Comparison of ENCODE assay signal across 23 cellular contexts in the genomic region with DNA sequence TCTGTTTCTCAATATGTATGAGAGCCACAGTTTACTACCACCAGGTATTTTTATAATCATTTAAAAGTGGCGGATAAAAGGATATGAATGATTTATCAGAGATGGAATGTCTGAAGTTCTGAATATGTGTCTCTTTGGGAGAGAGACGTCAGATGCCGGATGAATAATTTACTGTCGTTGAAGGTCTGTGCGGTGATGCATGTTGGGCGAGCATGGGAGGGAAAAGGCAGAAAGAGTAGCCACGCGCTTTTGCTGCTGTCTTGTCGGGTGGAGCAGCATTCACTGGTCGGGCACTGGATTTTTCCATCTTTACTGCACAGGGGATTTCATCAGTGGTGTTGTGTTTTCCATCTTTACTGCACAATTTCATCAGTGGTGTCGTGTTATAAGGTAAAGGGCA.
DNase-seq lines count a peak whose midpoint lies in the region; ATAC-seq, FAIRE-seq and TF ChIP-seq lines count a peak whose summit lies in the region.
"Had no signal": no experiment of that assay in that cellular context is flagged by ENCODE, and none has a peak within 500 bp of the region (broad histone marks: within the 10 kb centered on the region; RNA-seq: fewer than 3 reads in every experiment).

No MANE protein-coding gene starts in this region.

- H3K4me1 ChIP-seq in ovary (ENCODE audit: insufficient read depth) = peaks cover 2% of the 10 kb centered on the region

- TF ChIP-seq CTCF in brain (conservative IDR thresholded peaks at IDR 0.05) (no peak), D721Med (IDR thresholded peaks at IDR 0.05; ENCODE audit: insufficient read depth, missing control alignments) (no peak), ovary (IDR thresholded peaks at IDR 0.05) (no peak)

- H3K27ac ChIP-seq in ovary = no peak overlapping the region
- H3K27ac ChIP-seq: A549, RWPE1 had no signal

- H3K27me3 Mint-ChIP-seq in brain = no peaks in the 10 kb centered on the region
- H3K27me3 Mint-ChIP-seq: CD4-positive, alpha-beta memory T cell had no signal

- H3K27me3 ChIP-seq in ovary = no peaks in the 10 kb centered on the region

- WGBS in ovary, 3 donors = 84 to 88% (median 86%) methylated on average over 11 of the region's 11 CpGs

- peaks cover 14% of the 10 kb centered on the region for H3K36me3 Mint-ChIP-seq in brain

- DNase-seq in GM12891 (ENCODE audit: insufficient read length, low spot score) (no peak), kidney tubule cell (ENCODE audit: low spot score) (peak; percentile 85), retina (peak; percentile 65), left ventricle myocardium superior (no peak), D721Med (ENCODE audit: insufficient read length, low spot score) (no peak), ovary (no peak)
- DNase-seq: C1 segment of cervical spinal cord; Caco-2; CD4-positive, alpha-beta memory T cell; DMS79 treated with DMSO at 0.1 percent for 48 hours; GF-D8; Karpas-422; NCI-H1092 treated with DMSO at 0.1 percent for 48 hours; NCI-H1436 treated with DMSO at 0.1 percent for 48 hours; NCI-H187 treated with DMSO at 0.1 percent for 48 hours; NCI-H2227 treated with DMSO at 0.1 percent for 48 hours; NCI-H526 treated with DMSO at 0.1 percent for 48 hours; SHP77 had no signal

- peak overlapping the region; percentile 17 to 68 (median 26) for H3K27ac Mint-ChIP-seq in brain

- no peaks in the 10 kb centered on the region for H3K36me3 ChIP-seq in ovary

- H3K4me3 Mint-ChIP-seq in brain = peak overlapping the region in 2 of 5 experiments; percentile 7 to 15
- H3K4me3 Mint-ChIP-seq: CD4-positive, alpha-beta memory T cell had no signal

- TF ChIP-seq EP300 in ovary (IDR thresholded peaks at IDR 0.05) = no peak

- TF ChIP-seq POLR2A in GM12891 (IDR thresholded peaks at IDR 0.05; ENCODE audit: low read depth, low read length) (no peak), ovary (IDR thresholded peaks at IDR 0.05) (no peak)

- H3K4me3 ChIP-seq in ovary = no peak overlapping the region
- H3K4me3 ChIP-seq: A549 had no signal

- H3K9me3 Mint-ChIP-seq in brain = peaks cover 0 to 8% (median 3%) of the 10 kb centered on the region in 5 experiments

- FAIRE-seq in GM12891 (lab: Jason Lieb, UNC) (peak; percentile 9), D721Med (lab: Jason Lieb, UNC) (no peak)
- FAIRE-seq: A549, GM12892, H54 had no signal

- intact Hi-C loops in left ventricle myocardium superior (cut with micrococcal nuclease) = no loop called here
- intact Hi-C loops in ovary (cut with DNase I) = no loop called here

- ATAC-seq in left ventricle myocardium superior = no peak
- ATAC-seq: A549 had no signal

- peaks cover 18% of the 10 kb centered on the region for H3K4me1 Mint-ChIP-seq in brain

- no peaks in the 10 kb centered on the region for H3K9me3 ChIP-seq in ovary
- H3K9me3 ChIP-seq: A549, Caco-2 had no signal

TF ChIP-seq in GM12891, 5 proteins besides CTCF, POLR2A, EP300 and RAD21:
- TF ChIP-seq POU2F2 (IDR thresholded peaks at IDR 0.05; ENCODE audit: low read depth, low read length) (no peak), TAF1 (IDR thresholded peaks at IDR 0.05; ENCODE audit: low read depth, low read length) (no peak), PAX5 (IDR thresholded peaks at IDR 0.05; ENCODE audit: insufficient read depth, low read length, severe bottlenecking) (no peak), POLR2AphosphoS5 (IDR thresholded peaks at IDR 0.05; ENCODE audit: low read depth, low read length) (no peak), SPI1 (IDR thresholded peaks at IDR 0.05; ENCODE audit: low read depth, low read length) (no peak)

Comparison
In these comparisons a context has a peak if more than half of its experiments do, and no peak if none do; other contexts are left out.
1. DNase-seq: peak in kidney tubule cell (single experiment) and retina (single experiment); none in GM12891 (single experiment), left ventricle myocardium superior (single experiment), D721Med (single experiment) and ovary (0 of 5).